Comparison of ENCODE assay signal across 2 cellular contexts in the genomic region with DNA sequence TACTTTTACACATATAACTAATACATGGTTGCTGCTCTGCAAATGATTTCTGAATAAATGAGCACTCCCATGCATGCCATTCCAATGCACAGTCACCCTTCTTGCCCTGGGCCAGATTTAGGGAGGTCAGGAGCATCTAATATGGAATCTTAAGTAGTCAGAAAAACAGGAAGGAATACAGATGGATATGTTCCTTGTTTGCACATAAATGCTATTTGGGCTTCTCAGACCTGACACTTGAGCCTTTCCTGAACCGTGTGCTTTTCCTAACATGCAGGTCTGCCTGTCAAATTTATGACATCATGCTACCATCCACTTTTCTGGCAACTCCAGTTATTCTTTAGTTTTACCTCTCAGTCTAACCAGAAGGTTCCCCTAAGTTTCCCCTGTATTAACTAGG.
TF ChIP-seq lines count a peak whose summit lies in the region.

No MANE protein-coding gene starts in this region.

TF ChIP-seq in IMR-90, 13 proteins besides CTCF, POLR2A, EP300 and RAD21:
- TF ChIP-seq FOS (IDR thresholded peaks at IDR 0.05; ENCODE audit: low read depth, low read length) (no peak), MAZ (IDR thresholded peaks at IDR 0.05; ENCODE audit: borderline replicate concordance, low read depth, low read length) (no peak), MXI1 (IDR thresholded peaks at IDR 0.05; ENCODE audit: borderline replicate concordance, low read depth, low read length) (no peak), BHLHE40 (IDR thresholded peaks at IDR 0.05; ENCODE audit: low read depth, low read length) (no peak), NFE2L2 (IDR thresholded peaks at IDR 0.05; ENCODE audit: low read depth, low read length) (no peak), CHD1 (IDR thresholded peaks at IDR 0.05; ENCODE audit: low read depth, low read length) (no peak), RCOR1 (IDR thresholded peaks at IDR 0.05; ENCODE audit: insufficient replicate concordance, low read length) (no peak)
- TF ChIP-seq, protein P1, sequence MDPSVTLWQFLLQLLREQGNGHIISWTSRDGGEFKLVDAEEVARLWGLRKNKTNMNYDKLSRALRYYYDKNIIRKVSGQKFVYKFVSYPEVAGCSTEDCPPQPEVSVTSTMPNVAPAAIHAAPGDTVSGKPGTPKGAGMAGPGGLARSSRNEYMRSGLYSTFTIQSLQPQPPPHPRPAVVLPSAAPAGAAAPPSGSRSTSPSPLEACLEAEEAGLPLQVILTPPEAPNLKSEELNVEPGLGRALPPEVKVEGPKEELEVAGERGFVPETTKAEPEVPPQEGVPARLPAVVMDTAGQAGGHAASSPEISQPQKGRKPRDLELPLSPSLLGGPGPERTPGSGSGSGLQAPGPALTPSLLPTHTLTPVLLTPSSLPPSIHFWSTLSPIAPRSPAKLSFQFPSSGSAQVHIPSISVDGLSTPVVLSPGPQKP (IDR thresholded peaks at IDR 0.05; ENCODE audit: borderline replicate concordance, low read depth, low read length), result no peak
TF ChIP-seq in IMR-90: peak in this region for 0.

TF ChIP-seq in endothelial cell of umbilical vein, 7 proteins besides CTCF, POLR2A, EP300 and RAD21:
- TF ChIP-seq EZH2 (IDR thresholded peaks at IDR 0.05; ENCODE audit: borderline replicate concordance, low read depth, low read length, severe bottlenecking) (no peak), JUN (IDR thresholded peaks at IDR 0.05; ENCODE audit: borderline replicate concordance, insufficient read depth, insufficient read length, low read depth) (no peak), MYC (IDR thresholded peaks at IDR 0.05; ENCODE audit: low read depth, low read length) (no peak), POLR2AphosphoS5 (IDR thresholded peaks at IDR 0.05; ENCODE audit: insufficient read depth, low read depth, low read length) (no peak), GATA2 (IDR thresholded peaks at IDR 0.05; ENCODE audit: insufficient read depth, insufficient read length, low read depth, low read length) (no peak), FOS (IDR thresholded peaks at IDR 0.05; ENCODE audit: borderline replicate concordance, insufficient read depth, low read length) (no peak)
- TF ChIP-seq, protein P2, sequence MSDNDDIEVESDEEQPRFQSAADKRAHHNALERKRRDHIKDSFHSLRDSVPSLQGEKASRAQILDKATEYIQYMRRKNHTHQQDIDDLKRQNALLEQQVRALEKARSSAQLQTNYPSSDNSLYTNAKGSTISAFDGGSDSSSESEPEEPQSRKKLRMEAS (IDR thresholded peaks at IDR 0.05; ENCODE audit: insufficient read depth, insufficient read length), result no peak
